In genomic region chr6:12012231-12012565, GRCh38 we compare ENCODE assay signal across 8 cellular contexts. TPM values are rescaled to one million over a fixed set of nuclear protein-coding genes. Genes with fewer than 3 reads are reported as not detected.
DNase-seq lines count a peak whose midpoint lies in the region; ATAC-seq and TF ChIP-seq lines count a peak whose summit lies in the region.

Gene HIVEP1, plus strand, starts transcription at chr6:12012312. Its CDS starts 3,317 bp downstream, at chr6:12015629.

- TF ChIP-seq CTCF in LNCaP clone FGC (IDR thresholded peaks at IDR 0.05; ENCODE audit: control insufficient read depth, extremely low read depth, insufficient read depth), result no peak

- H3K4me1 ChIP-seq in right cardiac atrium (ENCODE audit: control insufficient read depth, insufficient read depth, low read length) (no peaks in the 10 kb centered on the region), rectal smooth muscle tissue (ENCODE audit: control insufficient read depth, insufficient read depth, low read length) (peaks cover 15% of the 10 kb centered on the region)

- no peak for ATAC-seq in right cardiac atrium
- ATAC-seq in GM21423 (IDR thresholded peaks at IDR 0.05; ENCODE audit: unreplicated experiment), result no peak
- no peak for ATAC-seq in GM19035 (IDR thresholded peaks at IDR 0.05; ENCODE audit: unreplicated experiment)

- peak within 1 kb of the TSS; percentile 63 for H3K9ac ChIP-seq in rectal smooth muscle tissue (ENCODE audit: low read length)

- intact Hi-C loops in right cardiac atrium (cut with DNase I), result no loop called here

- no peaks in the 10 kb centered on the region for H3K27me3 ChIP-seq in right cardiac atrium (ENCODE audit: control insufficient read depth, insufficient read depth)
- no peaks in the 10 kb centered on the region for H3K27me3 ChIP-seq in rectal smooth muscle tissue (ENCODE audit: control insufficient read depth, insufficient read depth, low read length)

- WGBS in adipose tissue, 3 donors, result 1 to 2% (median 1%) methylated on average over 11 to 43 of the region's 46 CpGs
- WGBS in right cardiac atrium, result under 1% methylated on average over 46 of the region's 46 CpGs

- H3K27ac ChIP-seq in adipose tissue (ENCODE audit: low read depth, low read length) (peak within 1 kb of the TSS; percentile 99), right cardiac atrium (ENCODE audit: low read length) (peak within 1 kb of the TSS; percentile 91), rectal smooth muscle tissue (ENCODE audit: low read depth, low read length) (peak within 1 kb of the TSS; percentile 81)

- no peaks in the 10 kb centered on the region for H3K9me3 ChIP-seq in right cardiac atrium (ENCODE audit: control insufficient read depth, low read length)

- DNase-seq in DMS53 (lab: John Stamatoyannopoulos, UW) (peak; percentile 67), DMS53 treated with DMSO at 0.1 percent for 48 hours (lab: John Stamatoyannopoulos, UW; ENCODE audit: unreplicated experiment) (no peak), LNCaP clone FGC (ENCODE audit: low read depth) (no peak), right cardiac atrium (peak in 2 of 3 donors; percentile 37 to 76)

- peak within 1 kb of the TSS; percentile 82 for H3K4me3 ChIP-seq in LNCaP clone FGC (ENCODE audit: low read depth, low read length)
- peak within 1 kb of the TSS; percentile 93 for H3K4me3 ChIP-seq in right cardiac atrium (ENCODE audit: low read length)
- H3K4me3 ChIP-seq in rectal smooth muscle tissue (ENCODE audit: low read length), result peak within 1 kb of the TSS; percentile 86

- H3K36me3 ChIP-seq in rectal smooth muscle tissue (ENCODE audit: control insufficient read depth, insufficient read depth, low read length), result peaks cover 4% of the 10 kb centered on the region

RNA-seq across cellular contexts. Expression of gene HIVEP1, which starts in this region (rescaled TPM):
- 10 to 100 TPM in 1 of 3 donors, 1 to 10 TPM in 2; 3.8 to 13.9 (median 5.5) TPM for polyA plus RNA-seq in adipose tissue
- 10 to 100 TPM; 12.4 to 16.9 (median 15.4) TPM for total RNA-seq in right cardiac atrium
- 5.1 TPM for polyA plus RNA-seq in right cardiac atrium

Comparison
In these comparisons a context has a peak if more than half of its experiments do, and no peak if none do; other contexts are left out.
1. DNase-seq: peak in DMS53 (single experiment) and right cardiac atrium (2 of 3); none in DMS53 treated with DMSO at 0.1 percent for 48 hours (single experiment) and LNCaP clone FGC (single experiment).
2. Peak in every context shown above with its lines, with median percentiles within 50 percentile points of each other: H3K4me3 ChIP-seq and H3K27ac ChIP-seq.